In the genomic region with DNA sequence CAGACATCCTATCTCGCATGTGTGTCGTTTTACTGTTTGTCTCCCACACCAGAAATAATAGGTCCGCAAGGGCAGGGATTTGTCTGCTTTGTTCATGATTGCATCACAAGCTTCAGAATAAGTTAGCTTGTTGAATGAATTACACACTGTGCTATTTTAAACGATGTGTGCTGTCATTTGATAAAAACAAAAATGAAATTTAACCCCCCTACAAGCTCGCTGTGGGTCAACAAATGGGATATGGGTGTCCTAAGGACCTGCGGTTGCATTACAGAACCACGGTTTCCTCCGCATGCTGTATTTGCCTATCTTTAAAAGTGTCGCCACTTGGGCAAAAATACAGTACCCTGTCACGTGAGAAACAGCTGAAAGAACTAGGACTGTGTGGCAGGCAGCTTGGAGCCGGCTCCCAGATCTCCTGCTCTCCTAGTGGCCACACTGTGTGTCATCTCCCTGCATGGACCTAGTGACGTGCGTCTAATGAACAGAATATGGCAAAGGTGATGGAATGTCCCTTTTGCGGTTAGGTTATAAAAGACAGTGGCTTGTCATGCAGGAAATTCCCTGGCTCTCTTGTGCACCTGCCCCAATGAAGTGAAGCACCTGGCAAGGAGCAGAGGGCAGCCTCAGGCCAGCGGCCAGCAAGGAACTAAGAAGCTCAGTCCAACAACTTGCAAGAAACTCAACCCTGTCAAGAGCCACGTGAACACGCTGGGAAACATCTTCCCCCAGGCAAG, we compare ENCODE assay signal across 10 cellular contexts. TPM values are rescaled to one million over a fixed set of nuclear protein-coding genes. Genes with fewer than 3 reads are reported as not detected.
DNase-seq lines count a peak whose midpoint lies in the region; ATAC-seq and TF ChIP-seq lines count a peak whose summit lies in the region.
"Had no signal": no experiment of that assay in that cellular context is flagged by ENCODE, and none has a peak within 500 bp of the region (broad histone marks: within the 10 kb centered on the region; RNA-seq: fewer than 3 reads in every experiment).

No MANE protein-coding gene starts in this region.

- H3K27ac ChIP-seq in HUES48 (ENCODE audit: low read depth, low read length) (peak overlapping the region; percentile 84), vagina (no peak overlapping the region)
- no peak overlapping the region for H3K27ac ChIP-seq in effector memory CD4-positive, alpha-beta T cell (ENCODE audit: insufficient read depth, low read length, poor library complexity, severe bottlenecking)
- H3K27ac ChIP-seq: hepatocyte had no signal

- 0 out of 2 replicates have a peak overlapping the region, but pooled peaks have one; percentile 12 for H3K9ac ChIP-seq in HUES48 (ENCODE audit: low read depth, low read length)

- peaks cover 55% of the 10 kb centered on the region for H3K36me3 ChIP-seq in HUES48 (ENCODE audit: control insufficient read depth, insufficient read depth, low read length)
- H3K36me3 ChIP-seq in effector memory CD4-positive, alpha-beta T cell (ENCODE audit: control insufficient read depth, insufficient read depth, low read length): peaks cover 24% of the 10 kb centered on the region
- peaks cover 0 to 29% of the 10 kb centered on the region in 2 donors for H3K36me3 ChIP-seq in vagina

- no peaks in the 10 kb centered on the region for H3K27me3 ChIP-seq in HUES48 (ENCODE audit: control insufficient read depth, insufficient read depth, low read length)
- no peaks in the 10 kb centered on the region for H3K27me3 ChIP-seq in effector memory CD4-positive, alpha-beta T cell (replicated peaks; ENCODE audit: control insufficient read depth, insufficient read depth, low read length, poor library complexity, severe bottlenecking)
- no peaks in the 10 kb centered on the region for H3K27me3 ChIP-seq in vagina
- H3K27me3 ChIP-seq: hepatocyte had no signal

- no peaks in the 10 kb centered on the region for H3K9me3 ChIP-seq in HUES48 (ENCODE audit: control insufficient read depth, insufficient read depth, low read length)
- no peaks in the 10 kb centered on the region for H3K9me3 ChIP-seq in effector memory CD4-positive, alpha-beta T cell (ENCODE audit: control insufficient read depth, low read length)
- no peaks in the 10 kb centered on the region for H3K9me3 ChIP-seq in vagina

- H3K4me1 ChIP-seq in HUES48 (ENCODE audit: control insufficient read depth, insufficient read depth, low read length) (peaks cover 40% of the 10 kb centered on the region), vagina (peaks cover 4% of the 10 kb centered on the region)
- H3K4me1 ChIP-seq in effector memory CD4-positive, alpha-beta T cell (ENCODE audit: control insufficient read depth, insufficient read depth, low read length, poor library complexity, severe bottlenecking): peaks cover 22% of the 10 kb centered on the region

- in situ Hi-C loops in GM13976 (cut with MboI; ENCODE audit: low sequenced_read_pairs, unreplicated experiment): no loop called here

- ATAC-seq in GM21360 (IDR thresholded peaks at IDR 0.05; ENCODE audit: unreplicated experiment): peak; percentile 36

- H3K4me3 ChIP-seq in GM12865 (ENCODE audit: low read depth, low read length) (peak overlapping the region; percentile 40), HUES48 (ENCODE audit: low read depth, low read length) (no peak overlapping the region; the same call in 1 of the 2 replicates), vagina (no peak overlapping the region)
- no peak overlapping the region for H3K4me3 ChIP-seq in effector memory CD4-positive, alpha-beta T cell (ENCODE audit: insufficient read depth, low read depth, low read length, poor library complexity, severe bottlenecking)
- H3K4me3 ChIP-seq: hepatocyte had no signal

- TF ChIP-seq POLR2A in vagina (IDR thresholded peaks at IDR 0.05): no peak

- DNase-seq in GM12865 (ENCODE audit: low read depth) (peak; percentile 87), germinal center (ENCODE audit: low spot score) (peak; percentile 34), vagina (ENCODE audit: extremely low spot score in 2 of 2) (no peak), GM13976 (ENCODE audit: low spot score) (no peak), NCI-H146 treated with DMSO at 0.1 percent for 48 hours (lab: John Stamatoyannopoulos, UW; ENCODE audit: unreplicated experiment) (no peak)
- DNase-seq in effector memory CD4-positive, alpha-beta T cell: no peak
- DNase-seq: NCI-H146 had no signal

- no peak for TF ChIP-seq CTCF in GM12865 (IDR thresholded peaks at IDR 0.05; ENCODE audit: insufficient read depth, low read depth, low read length, missing control alignments)
- TF ChIP-seq CTCF in vagina (IDR thresholded peaks at IDR 0.05): no peak
- TF ChIP-seq CTCF in GM13976 (IDR thresholded peaks at IDR 0.05; ENCODE audit: borderline replicate concordance, control extremely low read depth, extremely low read depth, insufficient read depth, missing control alignments): no peak

- intact Hi-C loops in vagina (cut with DNase I): no loop called here

RNA-seq across cellular contexts. Expression of a gene that starts 32.9 kb away (rescaled TPM):
- total RNA-seq in vagina: not detected
- total RNA-seq: hepatocyte had no signal

RNA-seq across cellular contexts. Expression of a gene that starts 46.9 kb away (rescaled TPM):
- 74.2 TPM for total RNA-seq in vagina

Comparison
In these comparisons a context has a peak if more than half of its experiments do, and no peak if none do; other contexts are left out.
1. DNase-seq: peak in GM12865 (single experiment) and germinal center (single experiment); none in effector memory CD4-positive, alpha-beta T cell (0 of 3), vagina (0 of 2), GM13976 (single experiment) and NCI-H146 treated with DMSO at 0.1 percent for 48 hours (single experiment).